ENCODE assay signal across 8 cellular contexts in the genomic region with DNA sequence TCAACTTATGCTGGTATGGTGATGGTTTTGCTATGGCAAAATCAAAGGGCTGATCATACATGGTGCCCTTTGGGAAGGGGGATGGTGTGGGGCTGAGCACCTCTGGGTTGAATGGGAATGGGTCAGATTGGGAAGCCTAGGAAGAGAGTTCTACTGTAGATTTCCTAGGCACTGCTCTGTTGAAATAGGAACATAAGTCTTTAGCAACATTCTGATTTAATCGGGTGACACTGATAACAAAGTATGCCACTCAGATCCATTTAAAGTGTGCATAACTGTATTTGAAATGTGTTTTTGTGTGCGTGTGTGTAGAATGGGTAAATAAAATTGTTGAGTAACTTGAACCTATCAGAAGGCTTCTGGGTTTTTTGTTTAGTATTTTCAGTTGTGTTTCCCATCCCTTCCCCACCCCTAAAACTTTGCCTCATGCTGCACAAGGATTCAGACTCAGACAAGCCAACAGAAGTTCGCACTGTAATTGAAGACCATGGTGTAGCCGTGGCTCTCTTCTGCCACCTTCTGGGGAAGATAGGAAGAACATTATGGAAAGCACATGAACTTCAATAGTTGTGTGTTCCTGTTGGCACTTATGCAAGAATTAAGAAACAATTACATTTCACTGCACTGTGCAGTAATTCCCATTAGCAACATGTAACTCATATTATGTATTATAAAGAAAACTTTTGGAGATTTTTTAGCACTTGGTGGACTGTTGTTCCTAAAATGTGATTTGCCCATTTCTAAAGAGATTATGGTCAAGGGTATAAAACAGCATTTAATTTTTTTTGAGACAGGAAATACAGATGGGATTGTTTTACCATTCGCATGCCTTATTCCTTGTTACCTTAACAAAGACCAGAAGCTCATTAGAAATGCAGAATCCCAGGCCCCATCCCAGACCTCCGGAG. TPM values are rescaled to one million over a fixed set of nuclear protein-coding genes. Genes with fewer than 3 reads are reported as not detected.
DNase-seq lines count a peak whose midpoint lies in the region; ATAC-seq and TF ChIP-seq lines count a peak whose summit lies in the region.

No MANE protein-coding gene starts in this region.

- H3K79me2 ChIP-seq in DOHH2 (ENCODE audit: control insufficient read depth, low read length): no peaks in the 10 kb centered on the region

- intact Hi-C loops in left lung (cut with DNase I): no loop called here

- H3K4me3 ChIP-seq in DOHH2 (ENCODE audit: low read length): no peak overlapping the region
- H3K4me3 ChIP-seq in choroid plexus epithelial cell (ENCODE audit: low read depth, low read length): no peak overlapping the region
- H3K4me3 ChIP-seq in left lung: no peak overlapping the region

- H3K36me3 ChIP-seq in DOHH2 (ENCODE audit: control insufficient read depth, low read length): no peaks in the 10 kb centered on the region
- H3K36me3 ChIP-seq in left lung: peaks cover 0 to 34% of the 10 kb centered on the region in 2 donors

- H3K9me2 ChIP-seq in DOHH2 (replicated peaks; ENCODE audit: control insufficient read depth, low read length): no peaks in the 10 kb centered on the region

- H3F3A ChIP-seq in DOHH2 (ENCODE audit: control insufficient read depth, insufficient read depth): no peaks in the 10 kb centered on the region

- H3K9me3 ChIP-seq in DOHH2 (ENCODE audit: control insufficient read depth, insufficient read depth, low read length) (no peaks in the 10 kb centered on the region), left lung (no peaks in the 10 kb centered on the region)

- H4K20me1 ChIP-seq in DOHH2 (ENCODE audit: control insufficient read depth, insufficient read depth, low read depth, low read length): no peaks in the 10 kb centered on the region

- peak; percentile 11 to 65 for DNase-seq in NCI-H524 (lab: John Stamatoyannopoulos, UW)
- DNase-seq in activated CD4-positive, alpha-beta T cell treated with anti-CD3 and anti-CD28 coated beads for 4 hours: peak; percentile 44 to 75
- DNase-seq in choroid plexus epithelial cell (ENCODE audit: low read depth): peak; percentile 88
- DNase-seq in left lung: peak in 1 of 2 donors; percentile 49
- peak; percentile 25 to 60 (median 35) for DNase-seq in stimulated activated CD4-positive, alpha-beta T cell treated with anti-CD3 and anti-CD28 coated beads, TNF-alpha, amount 100 ng/mL, for 24 hours (ENCODE audit: low read depth in 3 of 3)

- H3K4me1 ChIP-seq in DOHH2 (ENCODE audit: control insufficient read depth, low read length) (no peaks in the 10 kb centered on the region), left lung (peaks cover 0 to 23% of the 10 kb centered on the region in 2 donors)

- ATAC-seq in HG02938 (IDR thresholded peaks at IDR 0.05; ENCODE audit: unreplicated experiment) (peak; percentile 54), left lung (peak; percentile 95), HG03457 (IDR thresholded peaks at IDR 0.05; ENCODE audit: unreplicated experiment) (no peak)

- H3K4me2 ChIP-seq in DOHH2 (ENCODE audit: low read length): no peak overlapping the region

- no peak overlapping the region for H3K27ac ChIP-seq in DOHH2 (ENCODE audit: low read depth, low read length)
- H3K27ac ChIP-seq in left lung: no peak overlapping the region

- peaks cover 23% of the 10 kb centered on the region for H3K27me3 ChIP-seq in DOHH2 (ENCODE audit: control insufficient read depth, low read length)
- H3K27me3 ChIP-seq in left lung: no peaks in the 10 kb centered on the region

- TF ChIP-seq CTCF in DOHH2 (IDR thresholded peaks at IDR 0.05; ENCODE audit: low read depth, low read length, poor library complexity, severe bottlenecking) (peak; percentile 86), choroid plexus epithelial cell (conservative IDR thresholded peaks at IDR 0.05; ENCODE audit: low read depth, low read length) (peak; percentile 96), left lung (IDR thresholded peaks at IDR 0.05) (peak; percentile 82)

RNA-seq across cellular contexts. Expression of gene C4BPB, which starts 10.9 kb away (rescaled TPM):
- total RNA-seq in left lung: 1 to 10 TPM; 4.3 to 6.4 TPM

RNA-seq across cellular contexts. Expression of gene PFKFB2, which starts 24.6 kb away (rescaled TPM):
- 10 to 100 TPM; 52.6 to 63.8 TPM for total RNA-seq in left lung

RNA-seq across cellular contexts. Expression of gene C4BPA, which starts 26.3 kb away (rescaled TPM):
- 10 to 100 TPM; 22.2 to 32.1 TPM for total RNA-seq in left lung

RNA-seq across cellular contexts. Expression of gene YOD1, which starts 26.7 kb away (rescaled TPM):
- 1 to 10 TPM; 7.3 to 9.9 TPM for total RNA-seq in left lung

RNA-seq across cellular contexts. Expression of gene C1orf116, which starts 45.2 kb away (rescaled TPM):
- total RNA-seq in left lung: 100 to 1,000 TPM; 101 to 212 TPM
